Comparison of ENCODE assay signal across 10 cellular contexts in the genomic region with DNA sequence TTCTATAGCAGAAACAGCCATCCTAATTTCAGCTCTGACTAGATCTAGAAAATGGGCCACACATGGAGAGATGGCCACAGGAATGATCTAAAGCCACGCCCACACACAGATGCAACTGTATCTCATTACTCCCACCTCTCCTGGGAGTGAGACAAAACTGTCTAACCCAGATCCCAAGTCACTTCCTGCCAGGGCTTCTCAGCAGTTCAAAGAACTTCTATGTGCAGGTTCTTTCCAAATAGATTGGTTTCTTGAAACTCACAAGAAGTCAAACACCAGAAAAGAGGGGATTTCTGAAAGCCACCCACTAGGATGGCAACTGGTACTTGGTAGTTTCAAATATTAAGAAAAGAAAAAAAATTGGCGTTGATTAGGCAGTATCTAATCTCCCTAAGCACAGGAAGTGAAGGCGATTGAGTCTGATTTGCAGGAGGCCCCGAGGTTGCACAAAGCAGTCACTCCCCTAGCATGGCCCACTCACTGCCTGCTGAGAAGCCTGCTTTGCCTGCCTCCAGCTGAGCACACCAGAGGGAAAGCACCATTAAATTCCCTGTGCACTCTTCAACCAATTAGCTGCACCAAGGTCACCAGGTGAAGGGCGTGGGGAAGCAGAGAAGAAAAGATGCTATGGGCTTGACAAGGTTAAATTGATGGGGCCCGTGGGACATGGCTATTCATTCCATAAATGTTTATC. TPM values are rescaled to one million over a fixed set of nuclear protein-coding genes. Genes with fewer than 3 reads are reported as not detected.
DNase-seq lines count a peak whose midpoint lies in the region; ATAC-seq, FAIRE-seq and TF ChIP-seq lines count a peak whose summit lies in the region.
"Had no signal": no experiment of that assay in that cellular context is flagged by ENCODE, and none has a peak within 500 bp of the region (broad histone marks: within the 10 kb centered on the region; RNA-seq: fewer than 3 reads in every experiment).

No MANE protein-coding gene starts in this region.

- H3K4me3 Mint-ChIP-seq in T-helper 1 cell treated with Interleukin-12 subunit alpha and Interleukin-12 subunit beta and Interleukin-4 antibody, amounts not matched to agents 30 μg/mL and 1 μg/mL, for 36 hours = no peak overlapping the region
- H3K4me3 Mint-ChIP-seq in dendritic cell treated with granulocyte-macrophage colony-stimulating factor and Interleukin-4, amounts not matched to agents 40 ng/mL and 50 ng/mL, for 4 days = no peak overlapping the region

- WGBS in smooth muscle cell (ENCODE audit: low lambda C conversion rate) = 44% methylated on average over 6 of the region's 6 CpGs

- no peaks in the 10 kb centered on the region for H3K79me2 ChIP-seq in smooth muscle cell (ENCODE audit: low read depth)

- H3K9me3 Mint-ChIP-seq in T-helper 1 cell treated with Interleukin-12 subunit alpha and Interleukin-12 subunit beta and Interleukin-4 antibody, amounts not matched to agents 30 μg/mL and 1 μg/mL, for 36 hours = no peaks in the 10 kb centered on the region
- H3K9me3 Mint-ChIP-seq in dendritic cell treated with granulocyte-macrophage colony-stimulating factor and Interleukin-4, amounts not matched to agents 40 ng/mL and 50 ng/mL, for 4 days = no peaks in the 10 kb centered on the region

- H3K9ac ChIP-seq in smooth muscle cell (ENCODE audit: low read depth) = no peak overlapping the region

- peak overlapping the region; percentile 69 for H3K27ac ChIP-seq in smooth muscle cell (ENCODE audit: low read depth)
- H3K27ac ChIP-seq: neutrophil had no signal

- peak overlapping the region; percentile 33 for H3K4me2 ChIP-seq in smooth muscle cell

- H4K20me1 ChIP-seq in smooth muscle cell (ENCODE audit: low read depth) = no peaks in the 10 kb centered on the region

- peak; percentile 38 for DNase-seq in GM04503 (ENCODE audit: low read depth)
- DNase-seq in HTR-8/SVneo (ENCODE audit: insufficient read length, low spot score) = peak; percentile 51
- no peak for DNase-seq in smooth muscle cell (lab: John Stamatoyannopoulos, UW; ENCODE audit: unreplicated experiment)
- no peak for DNase-seq in T1000 (lab: John Stamatoyannopoulos, UW)
- DNase-seq in NCI-H1930 (lab: John Stamatoyannopoulos, UW) = no peak

- H3K27me3 ChIP-seq in smooth muscle cell (ENCODE audit: low read depth) = no peaks in the 10 kb centered on the region
- H3K27me3 ChIP-seq: neutrophil had no signal

- intact Hi-C loops in dendritic cell treated with granulocyte-macrophage colony-stimulating factor and Interleukin-4, amounts not matched to agents 40 ng/mL and 50 ng/mL, for 4 days (cut with micrococcal nuclease) = no loop called here

- peaks cover 7% of the 10 kb centered on the region for H3K4me1 ChIP-seq in smooth muscle cell (ENCODE audit: low read depth)

- H3K36me3 ChIP-seq in smooth muscle cell (ENCODE audit: low read depth) = no peaks in the 10 kb centered on the region

- H3K27me3 Mint-ChIP-seq in T-helper 1 cell treated with Interleukin-12 subunit alpha and Interleukin-12 subunit beta and Interleukin-4 antibody, amounts not matched to agents 30 μg/mL and 1 μg/mL, for 36 hours (ENCODE audit: low read depth) = no peaks in the 10 kb centered on the region
- no peaks in the 10 kb centered on the region for H3K27me3 Mint-ChIP-seq in dendritic cell treated with granulocyte-macrophage colony-stimulating factor and Interleukin-4, amounts not matched to agents 40 ng/mL and 50 ng/mL, for 4 days

- ATAC-seq in GM21528 (IDR thresholded peaks at IDR 0.05; ENCODE audit: low FRiP score, unreplicated experiment) = peak; percentile 67

- no peaks in the 10 kb centered on the region for H3K9me3 ChIP-seq in smooth muscle cell (replicated peaks; ENCODE audit: low read depth)
- H3K9me3 ChIP-seq: neutrophil had no signal

- no peak for FAIRE-seq in HTR-8/SVneo (lab: Jason Lieb, UNC)
- FAIRE-seq: TTC549 had no signal

- no peaks in the 10 kb centered on the region for H3F3A ChIP-seq in smooth muscle cell (ENCODE audit: low read depth)

- no peak for TF ChIP-seq CTCF in smooth muscle cell (IDR thresholded peaks at IDR 0.05; ENCODE audit: borderline replicate concordance, insufficient read depth, poor library complexity, severe bottlenecking)

- H3K27ac Mint-ChIP-seq in T-helper 1 cell treated with Interleukin-12 subunit alpha and Interleukin-12 subunit beta and Interleukin-4 antibody, amounts not matched to agents 30 μg/mL and 1 μg/mL, for 36 hours = peak overlapping the region; percentile 77
- H3K27ac Mint-ChIP-seq in dendritic cell treated with granulocyte-macrophage colony-stimulating factor and Interleukin-4, amounts not matched to agents 40 ng/mL and 50 ng/mL, for 4 days = peak overlapping the region; percentile 1

- no peak overlapping the region for H3K4me3 ChIP-seq in smooth muscle cell

- H2AFZ ChIP-seq in smooth muscle cell (ENCODE audit: low read depth) = no peak overlapping the region

- no peaks in the 10 kb centered on the region for H3K36me3 Mint-ChIP-seq in T-helper 1 cell treated with Interleukin-12 subunit alpha and Interleukin-12 subunit beta and Interleukin-4 antibody, amounts not matched to agents 30 μg/mL and 1 μg/mL, for 36 hours (ENCODE audit: low read depth)
- peaks cover 6% of the 10 kb centered on the region for H3K36me3 Mint-ChIP-seq in dendritic cell treated with granulocyte-macrophage colony-stimulating factor and Interleukin-4, amounts not matched to agents 40 ng/mL and 50 ng/mL, for 4 days (ENCODE audit: low read depth)

- H3K4me1 Mint-ChIP-seq in T-helper 1 cell treated with Interleukin-12 subunit alpha and Interleukin-12 subunit beta and Interleukin-4 antibody, amounts not matched to agents 30 μg/mL and 1 μg/mL, for 36 hours (ENCODE audit: low read depth) = peaks cover 26% of the 10 kb centered on the region
- peaks cover 35% of the 10 kb centered on the region for H3K4me1 Mint-ChIP-seq in dendritic cell treated with granulocyte-macrophage colony-stimulating factor and Interleukin-4, amounts not matched to agents 40 ng/mL and 50 ng/mL, for 4 days (ENCODE audit: low read depth)

RNA-seq across cellular contexts. Expression of a gene that starts 51.1 kb away (rescaled TPM):
- total RNA-seq in smooth muscle cell = 19.6 and 23.3 TPM in 2 replicates
- polyA plus RNA-seq in smooth muscle cell = 6.6 and 7.4 TPM in 2 replicates

Comparison
In these comparisons a context has a peak if more than half of its experiments do, and no peak if none do; other contexts are left out.
1. DNase-seq: peak in GM04503 (single experiment) and HTR-8/SVneo (single experiment); none in smooth muscle cell (single experiment), T1000 (single experiment) and NCI-H1930 (0 of 2).